12 cellular contexts compared by ENCODE assay signal in genomic region chr16:46757339-46758050, GRCh38. TPM values are rescaled to one million over a fixed set of nuclear protein-coding genes. Genes with fewer than 3 reads are reported as not detected.
DNase-seq lines count a peak whose midpoint lies in the region; ATAC-seq, FAIRE-seq and TF ChIP-seq lines count a peak whose summit lies in the region.
"Had no signal": no experiment of that assay in that cellular context is flagged by ENCODE, and none has a peak within 500 bp of the region (broad histone marks: within the 10 kb centered on the region; RNA-seq: fewer than 3 reads in every experiment).

No MANE protein-coding gene starts in this region.

- intact Hi-C loops in K562 (cut with micrococcal nuclease), result no loop called here
- intact Hi-C loops in activated naive CD4-positive, alpha-beta T cell treated with anti-CD3 and anti-CD28 coated beads for 36 hours (cut with micrococcal nuclease), result no loop called here
- intact Hi-C loops in testis (cut with DNase I; ENCODE audit: low total_unique reads), result no loop called here

- peaks cover 8 to 9% of the 10 kb centered on the region in 2 experiments; a peak in 3 of 5 replicates for H3K4me1 ChIP-seq in K562 (replicated peaks in 1 of 2; ENCODE audit: control insufficient read depth in 2 of 2, insufficient read depth in 2 of 2, low read length in 2 of 2)
- H3K4me1 ChIP-seq in mesodermal cell (ENCODE audit: control insufficient read depth, insufficient read depth, low read length, poor library complexity, severe bottlenecking), result peaks cover 21% of the 10 kb centered on the region
- H3K4me1 ChIP-seq in testis, result peaks cover 5% of the 10 kb centered on the region

- no peak for TF ChIP-seq EP300 in K562 (IDR thresholded peaks at IDR 0.05; ENCODE audit: low read length)

- no peaks in the 10 kb centered on the region for H4K20me1 ChIP-seq in K562 (replicated peaks; ENCODE audit: control insufficient read depth, insufficient read depth, low read length)

- H3K27ac ChIP-seq in K562 (ENCODE audit: extremely low read depth, low read depth, low read length) (no peak overlapping the region), mesodermal cell (ENCODE audit: low read depth, low read length, severe bottlenecking) (peak overlapping the region; percentile 81), testis (no peak overlapping the region)

- H3K36me3 Mint-ChIP-seq in activated naive CD4-positive, alpha-beta T cell treated with anti-CD3 and anti-CD28 coated beads for 36 hours (ENCODE audit: low read depth), result no peaks in the 10 kb centered on the region
- H3K36me3 Mint-ChIP-seq: CD4-positive, alpha-beta memory T cell had no signal

- H3K9me1 ChIP-seq in K562 (ENCODE audit: control insufficient read depth, insufficient read depth, low read length), result no peaks in the 10 kb centered on the region

- ATAC-seq in K562, result peak; percentile 76
- ATAC-seq in GM18907 (IDR thresholded peaks at IDR 0.05; ENCODE audit: unreplicated experiment), result no peak

- no peak overlapping the region for H3K4me3 Mint-ChIP-seq in activated naive CD4-positive, alpha-beta T cell treated with anti-CD3 and anti-CD28 coated beads for 36 hours
- H3K4me3 Mint-ChIP-seq: CD4-positive, alpha-beta memory T cell had no signal

- H3K9me3 ChIP-seq in K562 (replicated peaks; ENCODE audit: control insufficient read depth, insufficient read depth, low read depth, low read length) (no peaks in the 10 kb centered on the region), mesodermal cell (ENCODE audit: control insufficient read depth, low read length) (no peaks in the 10 kb centered on the region), testis (no peaks in the 10 kb centered on the region)

- peak; percentile 64 for DNase-seq in CMK (ENCODE audit: low read depth)
- DNase-seq in NCI-H146 treated with DMSO at 0.1 percent for 48 hours (lab: John Stamatoyannopoulos, UW; ENCODE audit: unreplicated experiment), result peak; percentile 4
- DNase-seq in K562 (ENCODE audit: extremely low read depth in 1 of 4, low spot score in 3 of 4), result peak; percentile 28 to 57 (median 44)
- no peak for DNase-seq in activated naive CD4-positive, alpha-beta T cell treated with anti-CD3 and anti-CD28 coated beads for 36 hours
- DNase-seq in testis, result no peak
- DNase-seq in central memory CD4-positive, alpha-beta T cell, result no peak
- DNase-seq: CD4-positive, alpha-beta memory T cell; NCI-H2227 treated with DMSO at 0.1 percent for 48 hours had no signal

- no peak overlapping the region for H3K4me2 ChIP-seq in K562 (ENCODE audit: insufficient read depth, low read length)

- no peaks in the 10 kb centered on the region for H3K9me3 Mint-ChIP-seq in activated naive CD4-positive, alpha-beta T cell treated with anti-CD3 and anti-CD28 coated beads for 36 hours
- H3K9me3 Mint-ChIP-seq: CD4-positive, alpha-beta memory T cell had no signal

- POLR2A ChIA-PET in K562 (lab: Yijun Ruan, JAX), result interaction anchor here (1.0 kb wide), 1 partner anchor 9 kb away, joined by 3 read pairs; no protein-coding TSS in a partner anchor

- TF ChIP-seq POLR2A in K562 (conservative IDR thresholded peaks at IDR 0.05) (no peak), testis (IDR thresholded peaks at IDR 0.05) (no peak)

- H3K27ac Mint-ChIP-seq in activated naive CD4-positive, alpha-beta T cell treated with anti-CD3 and anti-CD28 coated beads for 36 hours, result no peak overlapping the region
- H3K27ac Mint-ChIP-seq: CD4-positive, alpha-beta memory T cell had no signal

- no peaks in the 10 kb centered on the region for H3K36me3 ChIP-seq in K562 (ENCODE audit: control insufficient read depth, insufficient read depth, low read length)
- H3K36me3 ChIP-seq in mesodermal cell (ENCODE audit: control insufficient read depth, insufficient read depth, low read length), result no peaks in the 10 kb centered on the region
- H3K36me3 ChIP-seq in testis (ENCODE audit: low read depth, missing control alignments), result no peaks in the 10 kb centered on the region

- H3K4me1 Mint-ChIP-seq in activated naive CD4-positive, alpha-beta T cell treated with anti-CD3 and anti-CD28 coated beads for 36 hours (ENCODE audit: low read depth), result peaks cover 2% of the 10 kb centered on the region
- H3K4me1 Mint-ChIP-seq: CD4-positive, alpha-beta memory T cell had no signal

- CTCF ChIA-PET in K562 (lab: Yijun Ruan, JAX; ENCODE audit: low intra/inter-chr PET ratio), result no interaction called here
- CTCF ChIA-PET in activated naive CD4-positive, alpha-beta T cell treated with anti-CD3 and anti-CD28 coated beads for 36 hours (lab: Charles Lee), result no interaction called here

- H3K4me3 ChIP-seq in K562, result no peak overlapping the region
- H3K4me3 ChIP-seq in mesodermal cell (ENCODE audit: extremely low read depth, insufficient read depth, low read length, poor library complexity, severe bottlenecking), result no peak overlapping the region
- no peak overlapping the region for H3K4me3 ChIP-seq in testis

- FAIRE-seq in K562 (lab: Jason Lieb, UNC), result no peak
- FAIRE-seq: GM12891, islet of Langerhans had no signal

- BruUV-seq in K562 (replicated peaks; lab: Mats Ljungman, UMichigan), result no TSS peak

- no peak for TF ChIP-seq RAD21 in K562 (CRISPR knock-in tag; conservative IDR thresholded peaks at IDR 0.05 in 1 of 2, IDR thresholded peaks at IDR 0.05 in 1 of 2)

- H3K27me3 ChIP-seq in K562 (ENCODE audit: control insufficient read depth in 2 of 2, insufficient read depth in 2 of 2, low read length in 2 of 2) (no peaks in the 10 kb centered on the region), testis (no peaks in the 10 kb centered on the region)

- peak overlapping the region in 1 of 2 experiments; percentile 20; a peak in 2 of 4 replicates for H3K9ac ChIP-seq in K562 (ENCODE audit: insufficient read depth in 1 of 2, low read depth in 2 of 2, low read length in 2 of 2)

- H2AFZ ChIP-seq in K562 (ENCODE audit: low read depth, low read length), result peak overlapping the region; percentile 12; the same call in 1 of the 2 replicates

- H3K27me3 Mint-ChIP-seq in activated naive CD4-positive, alpha-beta T cell treated with anti-CD3 and anti-CD28 coated beads for 36 hours (ENCODE audit: low read depth), result no peaks in the 10 kb centered on the region

- TF ChIP-seq CTCF in K562 (IDR thresholded peaks at IDR 0.05 in 2 of 3, conservative IDR thresholded peaks at IDR 0.05 in 1 of 3; ENCODE audit: insufficient read depth in 2 of 3, low read depth in 1 of 3, low read length in 3 of 3) (no peak), testis (IDR thresholded peaks at IDR 0.05) (no peak)

- 16% methylated on average over 17 of the region's 21 CpGs for WGBS in K562 (ENCODE audit: insufficient coverage, low coverage, missing lambda C conversion rate)
- WGBS in mesodermal cell (ENCODE audit: insufficient coverage in 2 of 2), 2 experiments, result 69 to 74% methylated on average over 16 to 17 of the region's 21 CpGs
- 23 to 38% methylated on average over 19 to 21 of the region's 21 CpGs for WGBS in testis, 2 donors

- in situ Hi-C loops in K562 (cut with MboI), result no loop called here

- no peaks in the 10 kb centered on the region for H3K79me2 ChIP-seq in K562 (ENCODE audit: control insufficient read depth, insufficient read depth, low read length)

TF ChIP-seq in K562, 482 proteins besides CTCF, POLR2A, EP300 and RAD21 (continues in another document):
- TF ChIP-seq NCOA4 (IDR thresholded peaks at IDR 0.05; ENCODE audit: partially characterized antibody) (no peak), BCOR (IDR thresholded peaks at IDR 0.05) (no peak), CBFA2T3 (IDR thresholded peaks at IDR 0.05) (peak; percentile 73)

RNA-seq across cellular contexts. Expression of gene MYLK3, which starts 9.4 kb away (rescaled TPM):
- total RNA-seq in K562 (2011; cell fraction: chromatin; rRNA removed; ENCODE audit: low replicate concordance), result 14.1 and 14.2 TPM in 2 replicates
- total RNA-seq in K562 (2011; cell fraction: nucleolus; rRNA removed), result 6.8 and 7.9 TPM in 2 replicates
- 12.1 and 14.7 TPM in 2 replicates for total RNA-seq in K562 (2011; cell fraction: nucleoplasm; rRNA removed)
- total RNA-seq in K562 (2014; rRNA removed), result 8.8 and 9.8 TPM in 2 replicates
- 6.7 and 7.6 TPM in 2 replicates for total RNA-seq in K562 (2014; rRNA removed; fragmentation: Illumina TruSeq; extraction: Trizol)
- 6.6 and 6.7 TPM in 2 replicates for total RNA-seq in K562 (2015; rRNA removed; fragmentation: Illumina TruSeq; extraction: Trizol)
- 10.1 and 10.7 TPM in 2 replicates for total RNA-seq in K562 (2021)
- 4.2 and 4.3 TPM in 2 replicates for polyA plus RNA-seq in K562 (2011; rRNA removed)
- polyA plus RNA-seq in K562 (2011; cell fraction: cytosol; rRNA removed), result 2.7 and 3.6 TPM in 2 replicates
- polyA plus RNA-seq in K562 (2011; cell fraction: nucleus; rRNA removed), result 4.4 and 5.0 TPM in 2 replicates
- 5.2 and 6.0 TPM in 2 replicates for polyA plus RNA-seq in K562 (2012)
- 4.7 and 6.5 TPM in 2 replicates for polyA plus RNA-seq in K562 (2014; fragmentation: Illumina TruSeq; extraction: Trizol)
- polyA plus RNA-seq in K562 (2014; fragmentation: Nextera tagmentation; extraction: Ambion mirVana), result under 1 TPM; 0.69 to 0.82 TPM
- 3.3 TPM in 2 replicates for polyA plus RNA-seq in K562 (2014; rRNA removed)
- 5.5 and 7.1 TPM in 2 replicates for polyA minus RNA-seq in K562 (2011; rRNA and poly(A)+ RNA removed)
- polyA minus RNA-seq in K562 (2011; cell fraction: cytosol; rRNA and poly(A)+ RNA removed), result 5.5 and 9.8 TPM in 2 replicates
- 4.2 and 5.4 TPM in 2 replicates for polyA minus RNA-seq in K562 (2011; cell fraction: nucleus; rRNA and poly(A)+ RNA removed)
- 4.3 TPM for polyA plus RNA-seq in mesodermal cell (2013, experiment 1 of 2)
- polyA plus RNA-seq in mesodermal cell (2013, experiment 2 of 2), result 5.3 TPM
- under 1 TPM; 0.05 to 0.17 TPM for total RNA-seq in activated naive CD4-positive, alpha-beta T cell treated with anti-CD3 and anti-CD28 coated beads for 36 hours
- 10 to 100 TPM; 63.4 to 88.8 TPM for total RNA-seq in testis
- polyA plus RNA-seq in testis (ENCODE audit: insufficient read depth, low read depth, low replicate concordance), result 18.4 TPM
- polyA plus RNA-seq: CD4-positive, alpha-beta memory T cell had no signal

Comparison
In these comparisons a context has a peak if more than half of its experiments do, and no peak if none do; other contexts are left out.
1. DNase-seq: peak in CMK (single experiment), NCI-H146 treated with DMSO at 0.1 percent for 48 hours (single experiment) and K562 (4 of 4); none in activated naive CD4-positive, alpha-beta T cell treated with anti-CD3 and anti-CD28 coated beads for 36 hours (single experiment), testis (single experiment) and central memory CD4-positive, alpha-beta T cell (single experiment).
2. RNA of gene MYLK3, which starts 9.4 kb away (total RNA-seq): 63.4 to 88.8 TPM in testis and 6.6 to 14.7 TPM in K562; 0.05 to 0.17 TPM in activated naive CD4-positive, alpha-beta T cell treated with anti-CD3 and anti-CD28 coated beads for 36 hours; every median in the first group is over 4 times any median in the second.